In the genomic region with DNA sequence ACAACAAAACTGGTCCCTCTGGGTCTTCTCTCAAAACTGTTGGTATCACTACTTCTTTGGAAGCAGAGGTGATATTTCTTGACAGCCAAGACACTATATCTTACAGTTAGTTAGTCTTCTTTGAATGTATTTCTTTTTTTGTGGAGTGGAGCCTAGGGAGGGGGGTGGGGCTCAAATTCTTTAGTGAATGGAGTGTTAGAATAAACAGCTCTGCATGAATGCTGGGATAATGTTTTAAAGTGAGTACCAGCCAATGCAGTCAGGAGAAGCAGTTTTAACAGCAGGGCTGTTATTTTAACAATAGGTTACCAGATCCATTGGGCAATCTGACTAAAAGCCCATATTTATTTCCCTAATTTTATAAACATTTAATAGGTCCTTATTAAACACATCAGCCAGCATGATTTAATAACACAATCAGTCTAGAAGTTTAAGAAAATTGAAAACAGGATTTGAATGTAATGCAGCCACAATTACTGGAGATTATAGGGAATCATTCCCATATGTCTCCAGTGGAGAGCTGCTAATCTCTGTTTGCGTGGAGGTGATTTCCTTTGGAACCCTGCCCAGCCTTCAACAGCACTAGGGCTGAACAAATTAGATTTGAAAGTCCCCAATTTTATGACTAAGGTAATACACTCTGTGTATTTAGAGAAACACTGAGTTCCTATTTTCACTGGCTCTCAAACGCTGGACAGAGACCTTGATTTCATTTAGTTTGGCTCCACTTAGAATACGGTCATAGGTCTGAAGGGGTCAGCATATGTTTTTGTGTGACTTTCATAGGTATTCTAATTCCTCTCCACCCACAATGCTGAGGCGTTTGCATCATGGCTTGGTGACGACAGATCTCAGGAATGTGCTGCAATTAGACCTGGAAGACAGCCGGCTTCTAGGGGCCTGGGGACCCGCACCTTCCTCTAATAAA, we compare ENCODE assay signal across 9 cellular contexts.
DNase-seq lines count a peak whose midpoint lies in the region; ATAC-seq and TF ChIP-seq lines count a peak whose summit lies in the region.
"Had no signal": no experiment of that assay in that cellular context is flagged by ENCODE, and none has a peak within 500 bp of the region (broad histone marks: within the 10 kb centered on the region; RNA-seq: fewer than 3 reads in every experiment).

No MANE protein-coding gene starts in this region.

- H3K4me3 ChIP-seq in HFF-Myc (replicated peaks; ENCODE audit: low read depth, low read length): no peak overlapping the region
- H3K4me3 ChIP-seq in fibroblast of villous mesenchyme (ENCODE audit: low read depth, low read length): no peak overlapping the region
- H3K4me3 ChIP-seq: Peyer's patch, vagina had no signal

- DNase-seq in HFF-Myc (ENCODE audit: extremely low read depth, low read depth) (peak; percentile 55), RKO (ENCODE audit: low spot score) (peak; percentile 3), fibroblast of villous mesenchyme (ENCODE audit: low read depth) (peak; percentile 13), sciatic nerve (ENCODE audit: low spot score) (no peak), DMS153 treated with DMSO at 0.1 percent for 48 hours (lab: John Stamatoyannopoulos, UW; ENCODE audit: unreplicated experiment) (no peak), NCI-H446 (lab: John Stamatoyannopoulos, UW) (no peak), caudate nucleus (lab: John Stamatoyannopoulos, UW) (no peak)
- DNase-seq: Peyer's patch had no signal

- TF ChIP-seq CTCF in HFF-Myc (IDR thresholded peaks at IDR 0.05; ENCODE audit: low read depth, low read length, missing control alignments) (no peak), fibroblast of villous mesenchyme (IDR thresholded peaks at IDR 0.05; ENCODE audit: insufficient read depth, low read depth, low read length) (no peak)

- H3K27ac ChIP-seq in caudate nucleus (ENCODE audit: low read depth, low read length): no peak overlapping the region
- H3K27ac ChIP-seq: Peyer's patch, vagina had no signal

- ATAC-seq in sciatic nerve: peak; percentile 54

- intact Hi-C loops in sciatic nerve (cut with DNase I): no loop called here

Comparison
In these comparisons a context has a peak if more than half of its experiments do, and no peak if none do; other contexts are left out.
1. DNase-seq: peak in HFF-Myc (single experiment), RKO (single experiment) and fibroblast of villous mesenchyme (single experiment); none in sciatic nerve (single experiment), DMS153 treated with DMSO at 0.1 percent for 48 hours (single experiment), NCI-H446 (0 of 2) and caudate nucleus (0 of 61).